ENCODE assay signal across 29 cellular contexts in genomic region chr6:41335943-41336342, GRCh38. TPM values are rescaled to one million over a fixed set of nuclear protein-coding genes. Genes with fewer than 3 reads are reported as not detected.
A peak's percentile ranks its signal among the peaks of the same experiment; 100 is the strongest.
DNase-seq lines count a peak whose midpoint lies in the region; ATAC-seq, FAIRE-seq and TF ChIP-seq lines count a peak whose summit lies in the region.
"Had no signal": no experiment of that assay in that cellular context is flagged by ENCODE, and none has a peak within 500 bp of the region (broad histone marks: within the 10 kb centered on the region; RNA-seq: fewer than 3 reads in every experiment).

No MANE protein-coding gene starts in this region.

- no peaks in the 10 kb centered on the region for H3K27me3 Mint-ChIP-seq in CD4-positive, alpha-beta T cell
- H3K27me3 Mint-ChIP-seq in activated naive CD8-positive, alpha-beta T cell = no peaks in the 10 kb centered on the region
- no peaks in the 10 kb centered on the region for H3K27me3 Mint-ChIP-seq in natural killer cell treated with Interleukin-12 subunit alpha and Interleukin-12 subunit beta and Interleukin-15 and Interleukin-18, amount 100 ng/mL, for 72 hours

- no peaks in the 10 kb centered on the region for H3K9me3 Mint-ChIP-seq in CD4-positive, alpha-beta T cell
- H3K9me3 Mint-ChIP-seq in activated naive CD8-positive, alpha-beta T cell (ENCODE audit: low read depth) = no peaks in the 10 kb centered on the region
- no peaks in the 10 kb centered on the region for H3K9me3 Mint-ChIP-seq in natural killer cell treated with Interleukin-12 subunit alpha and Interleukin-12 subunit beta and Interleukin-15 and Interleukin-18, amount 100 ng/mL, for 72 hours
- H3K9me3 Mint-ChIP-seq: endodermal cell, nephron had no signal

- no peaks in the 10 kb centered on the region for H3K36me3 ChIP-seq in HEK293 (ENCODE audit: control insufficient read depth in 2 of 2, insufficient read depth in 1 of 2, low read length in 2 of 2)
- H3K36me3 ChIP-seq: breast epithelium, esophagus squamous epithelium, right atrium auricular region, thoracic aorta, WERI-Rb-1 had no signal

- no peak overlapping the region for H3K27ac ChIP-seq in CD4-positive, alpha-beta T cell (ENCODE audit: low read depth, low read length)
- H3K27ac ChIP-seq in HEK293 (ENCODE audit: extremely low read depth, low read depth, low read length) = no peak overlapping the region
- H3K27ac ChIP-seq: breast epithelium, esophagus squamous epithelium, hepatocyte, parathyroid adenoma, right atrium auricular region, thoracic aorta, WERI-Rb-1 had no signal

- intact Hi-C loops in CD4-positive, alpha-beta T cell (cut with DNase I, micrococcal nuclease) = no loop called here

- H3K4me1 ChIP-seq in HEK293 (ENCODE audit: control insufficient read depth, insufficient read depth, low read length) = no peaks in the 10 kb centered on the region; the same call in 1 of the 2 replicates
- H3K4me1 ChIP-seq: breast epithelium, esophagus squamous epithelium, parathyroid adenoma, right atrium auricular region had no signal

- peaks cover 43% of the 10 kb centered on the region for H3K4me1 Mint-ChIP-seq in CD4-positive, alpha-beta T cell (ENCODE audit: low read depth)
- H3K4me1 Mint-ChIP-seq in activated naive CD8-positive, alpha-beta T cell (ENCODE audit: low read depth) = peaks cover 57% of the 10 kb centered on the region
- peaks cover 52 to 54% of the 10 kb centered on the region in 2 donors for H3K4me1 Mint-ChIP-seq in natural killer cell treated with Interleukin-12 subunit alpha and Interleukin-12 subunit beta and Interleukin-15 and Interleukin-18, amount 100 ng/mL, for 72 hours (ENCODE audit: low read depth in 2 of 2)
- H3K4me1 Mint-ChIP-seq: endodermal cell had no signal

- no peaks in the 10 kb centered on the region for H3K27me3 ChIP-seq in CD4-positive, alpha-beta T cell (ENCODE audit: control insufficient read depth, insufficient read depth, low read length)
- H3K27me3 ChIP-seq: breast epithelium, right atrium auricular region had no signal

- no peak for DNase-seq in CD4-positive, alpha-beta T cell
- DNase-seq in natural killer cell treated with Interleukin-12 subunit alpha and Interleukin-12 subunit beta and Interleukin-15 and Interleukin-18, amount 100 ng/mL, for 72 hours (ENCODE audit: low spot score) = no peak
- DNase-seq in GM12892 (ENCODE audit: insufficient read length) (no peak), HPDE6-E6E7 (ENCODE audit: extremely low spot score) (no peak)
- DNase-seq: activated CD4-positive, alpha-beta T cell treated with anti-CD3 and anti-CD28 coated beads, Interleukin-2, amount 50 U/mL, for 48 hours; activated gamma-delta T cell treated with Interleukin-2 at 50 U/mL for 16 hours; activated T-cell treated with anti-CD3 and anti-CD28 coated beads, Interleukin-2, amount 50 U/mL, for 1 hour; amygdala; endodermal cell; esophagus squamous epithelium; mesenchymal stem cell; NCI-H1048; NCI-H187 treated with DMSO at 0.1 percent for 48 hours; NCI-H524 treated with DMSO at 0.1 percent for 48 hours; SK-N-SH; WERI-Rb-1 had no signal

- no peak overlapping the region for H3K4me3 ChIP-seq in HEK293 (ENCODE audit: low read depth, low read length)
- H3K4me3 ChIP-seq: breast epithelium, esophagus squamous epithelium, hepatocyte, right atrium auricular region, thoracic aorta had no signal

- TF ChIP-seq POLR2A in GM12892 (IDR thresholded peaks at IDR 0.05; ENCODE audit: low read depth, low read length) = no peak

- no peaks in the 10 kb centered on the region for H3K36me3 Mint-ChIP-seq in CD4-positive, alpha-beta T cell (ENCODE audit: low read depth)
- H3K36me3 Mint-ChIP-seq in activated naive CD8-positive, alpha-beta T cell = no peaks in the 10 kb centered on the region
- no peaks in the 10 kb centered on the region for H3K36me3 Mint-ChIP-seq in natural killer cell treated with Interleukin-12 subunit alpha and Interleukin-12 subunit beta and Interleukin-15 and Interleukin-18, amount 100 ng/mL, for 72 hours

- no peak for FAIRE-seq in GM12892 (lab: Jason Lieb, UNC)
- FAIRE-seq: colon, frontal cortex, H54 had no signal

- no peaks in the 10 kb centered on the region for H3K9me3 ChIP-seq in CD4-positive, alpha-beta T cell (ENCODE audit: control insufficient read depth, low read length)
- no peaks in the 10 kb centered on the region for H3K9me3 ChIP-seq in HEK293 (ENCODE audit: control insufficient read depth, insufficient read depth, low read depth, low read length)
- H3K9me3 ChIP-seq: breast epithelium, esophagus squamous epithelium, right atrium auricular region, SK-N-SH, thoracic aorta had no signal

- POLR2A ChIA-PET in CD4-positive, alpha-beta T cell (lab: Charles Lee) = no interaction called here
- POLR2A ChIA-PET in HEK293 (lab: Yijun Ruan, JAX) = no interaction called here

- H3K4me3 Mint-ChIP-seq in CD4-positive, alpha-beta T cell = no peak overlapping the region
- H3K4me3 Mint-ChIP-seq in activated naive CD8-positive, alpha-beta T cell = no peak overlapping the region
- peak overlapping the region; percentile 30 for H3K4me3 Mint-ChIP-seq in natural killer cell treated with Interleukin-12 subunit alpha and Interleukin-12 subunit beta and Interleukin-15 and Interleukin-18, amount 100 ng/mL, for 72 hours
- H3K4me3 Mint-ChIP-seq: endodermal cell had no signal

- peak overlapping the region; percentile 69 for H3K27ac Mint-ChIP-seq in CD4-positive, alpha-beta T cell
- H3K27ac Mint-ChIP-seq in activated naive CD8-positive, alpha-beta T cell = peak overlapping the region; percentile 66
- peak overlapping the region; percentile 92 to 98 for H3K27ac Mint-ChIP-seq in natural killer cell treated with Interleukin-12 subunit alpha and Interleukin-12 subunit beta and Interleukin-15 and Interleukin-18, amount 100 ng/mL, for 72 hours
- H3K27ac Mint-ChIP-seq: endodermal cell, nephron had no signal

- CTCF ChIA-PET in CD4-positive, alpha-beta T cell (lab: Charles Lee) = no interaction called here
- CTCF ChIA-PET in HEK293 (lab: Yijun Ruan, JAX) = interaction anchor here (0.7 to 4.6 kb wide), 4 partner anchors 16 to 33 kb away, joined by 4 to 25 read pairs (median 12); no protein-coding TSS in a partner anchor

- no peak for ATAC-seq in CD4-positive, alpha-beta T cell (ENCODE audit: poor library complexity)
- no peak for ATAC-seq in natural killer cell treated with Interleukin-12 subunit alpha and Interleukin-12 subunit beta and Interleukin-15 and Interleukin-18, amount 100 ng/mL, for 72 hours
- no peak for ATAC-seq in HG02938 (IDR thresholded peaks at IDR 0.05; ENCODE audit: unreplicated experiment)

- TF ChIP-seq CTCF in CD4-positive, alpha-beta T cell (IDR thresholded peaks at IDR 0.05) = no peak
- no peak for TF ChIP-seq CTCF in HEK293 (tag by site-specific recombination; IDR thresholded peaks at IDR 0.05)

TF ChIP-seq in HEK293, 187 proteins besides CTCF, POLR2A, EP300 and RAD21:
- no peak for TF ChIP-seq ZNF747 (tag by site-specific recombination; IDR thresholded peaks at IDR 0.05)
- TF ChIP-seq ZFHX2 (tag by site-specific recombination; conservative IDR thresholded peaks at IDR 0.05) = peak; percentile 47
- 0 out of 2 replicates have a peak, but pooled peaks have one; percentile 2 for TF ChIP-seq EGR2 (tag by site-specific recombination; IDR thresholded peaks at IDR 0.05; ENCODE audit: low read depth)

RNA-seq across cellular contexts. Expression of gene NCR2, which starts 0.5 kb away (rescaled TPM):
- not detected for total RNA-seq in CD4-positive, alpha-beta T cell
- total RNA-seq in natural killer cell treated with Interleukin-12 subunit alpha and Interleukin-12 subunit beta and Interleukin-15 and Interleukin-18, amount 100 ng/mL, for 72 hours = 1 to 10 TPM in 1 of 2 donors, not detected in 1; 1.0 TPM
- polyA plus RNA-seq in GM12892 (2012; ENCODE audit: missing spikeins) = 1.2 TPM
- total RNA-seq: breast epithelium, endodermal cell, frontal cortex, hepatocyte, LHCN-M2, right atrium auricular region, thoracic aorta had no signal
- polyA plus RNA-seq: hepatocyte, SK-N-SH had no signal

RNA-seq across cellular contexts. Expression of gene TREM1, which starts 49.5 kb away (rescaled TPM):
- total RNA-seq in CD4-positive, alpha-beta T cell = 1 to 10 TPM; 1.8 to 2.8 TPM
- total RNA-seq in natural killer cell treated with Interleukin-12 subunit alpha and Interleukin-12 subunit beta and Interleukin-15 and Interleukin-18, amount 100 ng/mL, for 72 hours = under 1 TPM in 1 of 2 donors, not detected in 1; 0.38 TPM
- 1.5 TPM for polyA plus RNA-seq in GM12892 (2012; ENCODE audit: missing spikeins)
- total RNA-seq: endodermal cell, frontal cortex had no signal
- polyA plus RNA-seq: SK-N-SH had no signal
